In genomic region chr12:14365294-14366210, GRCh38 we compare ENCODE assay signal across 8 cellular contexts. TPM values are rescaled to one million over a fixed set of nuclear protein-coding genes. Genes with fewer than 3 reads are reported as not detected.
DNase-seq lines count a peak whose midpoint lies in the region; ATAC-seq lines count a peak whose summit lies in the region.

A gene with protein sequence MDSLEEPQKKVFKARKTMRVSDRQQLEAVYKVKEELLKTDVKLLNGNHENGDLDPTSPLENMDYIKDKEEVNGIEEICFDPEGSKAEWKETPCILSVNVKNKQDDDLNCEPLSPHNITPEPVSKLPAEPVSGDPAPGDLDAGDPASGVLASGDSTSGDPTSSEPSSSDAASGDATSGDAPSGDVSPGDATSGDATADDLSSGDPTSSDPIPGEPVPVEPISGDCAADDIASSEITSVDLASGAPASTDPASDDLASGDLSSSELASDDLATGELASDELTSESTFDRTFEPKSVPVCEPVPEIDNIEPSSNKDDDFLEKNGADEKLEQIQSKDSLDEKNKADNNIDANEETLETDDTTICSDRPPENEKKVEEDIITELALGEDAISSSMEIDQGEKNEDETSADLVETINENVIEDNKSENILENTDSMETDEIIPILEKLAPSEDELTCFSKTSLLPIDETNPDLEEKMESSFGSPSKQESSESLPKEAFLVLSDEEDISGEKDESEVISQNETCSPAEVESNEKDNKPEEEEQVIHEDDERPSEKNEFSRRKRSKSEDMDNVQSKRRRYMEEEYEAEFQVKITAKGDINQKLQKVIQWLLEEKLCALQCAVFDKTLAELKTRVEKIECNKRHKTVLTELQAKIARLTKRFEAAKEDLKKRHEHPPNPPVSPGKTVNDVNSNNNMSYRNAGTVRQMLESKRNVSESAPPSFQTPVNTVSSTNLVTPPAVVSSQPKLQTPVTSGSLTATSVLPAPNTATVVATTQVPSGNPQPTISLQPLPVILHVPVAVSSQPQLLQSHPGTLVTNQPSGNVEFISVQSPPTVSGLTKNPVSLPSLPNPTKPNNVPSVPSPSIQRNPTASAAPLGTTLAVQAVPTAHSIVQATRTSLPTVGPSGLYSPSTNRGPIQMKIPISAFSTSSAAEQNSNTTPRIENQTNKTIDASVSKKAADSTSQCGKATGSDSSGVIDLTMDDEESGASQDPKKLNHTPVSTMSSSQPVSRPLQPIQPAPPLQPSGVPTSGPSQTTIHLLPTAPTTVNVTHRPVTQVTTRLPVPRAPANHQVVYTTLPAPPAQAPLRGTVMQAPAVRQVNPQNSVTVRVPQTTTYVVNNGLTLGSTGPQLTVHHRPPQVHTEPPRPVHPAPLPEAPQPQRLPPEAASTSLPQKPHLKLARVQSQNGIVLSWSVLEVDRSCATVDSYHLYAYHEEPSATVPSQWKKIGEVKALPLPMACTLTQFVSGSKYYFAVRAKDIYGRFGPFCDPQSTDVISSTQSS (plus strand): TSS chr12:14365682. CDS start chr12:14423916, 58,234 bp downstream.

- in situ Hi-C loops in endometrial microvascular endothelial cells (cut with HindIII; ENCODE audit: inconsistent ontology term, low pct_unique_long_range_greater_than_20kb, low sequenced_read_pairs): no loop called here

- ATAC-seq in GM19467 (IDR thresholded peaks at IDR 0.05; ENCODE audit: unreplicated experiment): peak; percentile 62

- DNase-seq in COLO668 (lab: John Stamatoyannopoulos, UW; ENCODE audit: unreplicated experiment) (peak; percentile 92), HS-5 (ENCODE audit: low read depth) (peak; percentile 92), NOMO-1 treated with DMSO at 0.1 percent for 48 hours (lab: John Stamatoyannopoulos, UW; ENCODE audit: unreplicated experiment) (peak; percentile 98), mesenteric fat pad (ENCODE audit: low spot score) (peak; percentile 97)
- DNase-seq in activated CD8-positive, alpha-beta memory T cell treated with anti-CD3 and anti-CD28 coated beads, Interleukin-2, amount 50 U/mL, for 24 hours (ENCODE audit: extremely low read depth): peak; percentile 92
- DNase-seq in stimulated activated CD8-positive, alpha-beta memory T cell treated with anti-CD3 and anti-CD28 coated beads, Interleukin-15, amount 100 ng/mL, for 24 hours (ENCODE audit: low read depth): peak; percentile 88

RNA-seq across cellular contexts. Expression of the gene that starts here (rescaled TPM):
- total RNA-seq in endometrial microvascular endothelial cells (ENCODE audit: inconsistent ontology term): 21.9 TPM
- total RNA-seq in mesenteric fat pad: 59.7 TPM

Comparison
In these comparisons a context has a peak if more than half of its experiments do, and no peak if none do; other contexts are left out.
1. Peak in every context shown above with its lines: DNase-seq and ATAC-seq.